In genomic region chr5:5132185-5132584, GRCh38 we compare ENCODE assay signal across 23 cellular contexts. TPM values are rescaled to one million over a fixed set of nuclear protein-coding genes. Genes with fewer than 3 reads are reported as not detected.
"Had no signal": no experiment of that assay in that cellular context is flagged by ENCODE, and none has a peak within 500 bp of the region (broad histone marks: within the 10 kb centered on the region; RNA-seq: fewer than 3 reads in every experiment).

No MANE protein-coding gene starts in this region.

- H3K79me2 ChIP-seq: hepatocyte, parathyroid adenoma had no signal

- H3K9ac ChIP-seq: parathyroid adenoma had no signal

- H3K27ac ChIP-seq: esophagus muscularis mucosa, foreskin keratinocyte, gastroesophageal sphincter, heart left ventricle, hepatocyte, parathyroid adenoma, stomach, thyroid gland, vagina had no signal

- H3K4me2 ChIP-seq: hepatocyte, smooth muscle cell had no signal

- H3K27me3 ChIP-seq: foreskin keratinocyte, heart left ventricle, hepatocyte, thyroid gland, vagina had no signal

- H3K9me3 ChIP-seq: heart left ventricle, stomach, thyroid gland, vagina had no signal

- H3K4me3 ChIP-seq: esophagus muscularis mucosa, gastroesophageal sphincter, heart left ventricle, hepatocyte, lung, smooth muscle cell, stomach, thyroid gland, vagina had no signal

- DNase-seq: dermis blood vessel endothelial cell; effector memory CD4-positive, alpha-beta T cell; foreskin keratinocyte; heart left ventricle; kidney; natural killer cell; stimulated activated CD4-positive, alpha-beta T cell treated with anti-CD3 and anti-CD28 coated beads, Interleukin-12 subunit alpha, Interleukin-12 subunit beta, amount 100 ng/mL, for 4 hours; stimulated activated CD4-positive, alpha-beta T cell treated with anti-CD3 and anti-CD28 coated beads, Interleukin-1b, Interleukin-23, amount 100 ng/mL, for 48 hours; stimulated activated CD4-positive, alpha-beta T cell treated with anti-CD3 and anti-CD28 coated beads, Interleukin-4, amount 100 ng/mL, for 1 hour; stimulated activated naive CD4-positive, alpha-beta T cell treated with Interleukin-2 at 50 U/mL for 16 hours; stomach; thyroid gland had no signal

- FAIRE-seq: endothelial cell of umbilical vein had no signal

- H2AFZ ChIP-seq: hepatocyte, parathyroid adenoma had no signal

- H3K4me1 ChIP-seq: esophagus muscularis mucosa, foreskin keratinocyte, gastroesophageal sphincter, heart left ventricle, parathyroid adenoma, thyroid gland, vagina had no signal

- H3K36me3 ChIP-seq: esophagus muscularis mucosa, gastroesophageal sphincter, heart left ventricle, stomach, thyroid gland, vagina had no signal

RNA-seq across cellular contexts. Expression of gene ADAMTS16, which starts 7.9 kb away (rescaled TPM):
- total RNA-seq: dermis blood vessel endothelial cell, endothelial cell of umbilical vein, foreskin keratinocyte, left lobe of liver, mononuclear cell, natural killer cell had no signal
- polyA plus RNA-seq: endothelial cell of umbilical vein, foreskin keratinocyte, heart left ventricle, liver, lung, stomach had no signal
